Comparison of ENCODE assay signal across 22 cellular contexts in genomic region chr6:21871831-21872230, GRCh38.
DNase-seq lines count a peak whose midpoint lies in the region; ATAC-seq, FAIRE-seq and TF ChIP-seq lines count a peak whose summit lies in the region.
"Had no signal": no experiment of that assay in that cellular context is flagged by ENCODE, and none has a peak within 500 bp of the region (broad histone marks: within the 10 kb centered on the region; RNA-seq: fewer than 3 reads in every experiment).

No MANE protein-coding gene starts in this region.

- no peak overlapping the region for H3K27ac Mint-ChIP-seq in activated T-cell treated with anti-CD3 and anti-CD28 coated beads, Interleukin-2, amount 50 U/mL, for 72 hours
- peak overlapping the region in 3 of 5 experiments; percentile 6 to 57 (median 15) for H3K27ac Mint-ChIP-seq in brain
- H3K27ac Mint-ChIP-seq: T-cell had no signal

- H3K9me3 Mint-ChIP-seq in activated T-cell treated with anti-CD3 and anti-CD28 coated beads, Interleukin-2, amount 50 U/mL, for 72 hours: no peaks in the 10 kb centered on the region
- peaks cover 7 to 36% (median 30%) of the 10 kb centered on the region in 5 experiments for H3K9me3 Mint-ChIP-seq in brain

- H3K27ac ChIP-seq in thymus (ENCODE audit: low read depth) (peak overlapping the region; percentile 6), PC-3 (ENCODE audit: low read length) (no peak overlapping the region), kidney (ENCODE audit: low read depth in 2 of 2, low read length in 2 of 2) (no peak overlapping the region)

- H3K4me3 Mint-ChIP-seq in activated T-cell treated with anti-CD3 and anti-CD28 coated beads, Interleukin-2, amount 50 U/mL, for 72 hours: no peak overlapping the region
- no peak overlapping the region for H3K4me3 Mint-ChIP-seq in brain
- H3K4me3 Mint-ChIP-seq: T-cell had no signal

- H3K9me3 ChIP-seq in thymus (ENCODE audit: control insufficient read depth): no peaks in the 10 kb centered on the region
- no peaks in the 10 kb centered on the region for H3K9me3 ChIP-seq in PC-3 (ENCODE audit: low read length)
- no peaks in the 10 kb centered on the region for H3K9me3 ChIP-seq in kidney (ENCODE audit: control insufficient read depth in 1 of 2, low read length in 2 of 2)
- H3K9me3 ChIP-seq: SK-N-SH had no signal

- WGBS in thymus: 40% methylated on average over 5 of the region's 5 CpGs

- FAIRE-seq in kidney (lab: Jason Lieb, UNC): no peak
- FAIRE-seq: GM12891, GM18507, H54, RCC 7860 had no signal

- H3K9ac ChIP-seq in PC-3 (ENCODE audit: low read length): no peak overlapping the region
- no peak overlapping the region for H3K9ac ChIP-seq in kidney (ENCODE audit: low read length in 2 of 2)

- intact Hi-C loops in PC-3 (cut with micrococcal nuclease): no loop called here
- intact Hi-C loops in kidney (cut with DNase I): no loop called here

- no peak for TF ChIP-seq CTCF in brain (conservative IDR thresholded peaks at IDR 0.05)
- TF ChIP-seq CTCF in PC-3 (conservative IDR thresholded peaks at IDR 0.05; ENCODE audit: low read depth, low read length): no peak
- TF ChIP-seq CTCF in kidney (IDR thresholded peaks at IDR 0.05; ENCODE audit: borderline replicate concordance, extremely low read depth, insufficient read depth): no peak

- CTCF ChIA-PET in PC-3 (lab: Charles Lee): no interaction called here

- no peaks in the 10 kb centered on the region for H3K79me2 ChIP-seq in PC-3 (ENCODE audit: low read length)

- no peak overlapping the region for H3K4me3 ChIP-seq in thymus (ENCODE audit: low read length)
- no peak overlapping the region for H3K4me3 ChIP-seq in PC-3 (ENCODE audit: low read length)
- H3K4me3 ChIP-seq in kidney (ENCODE audit: low read length in 2 of 2): no peak overlapping the region

- no peak overlapping the region for H3K4me2 ChIP-seq in PC-3 (ENCODE audit: low read length)
- H3K4me2 ChIP-seq: SK-N-SH had no signal

- H3K36me3 ChIP-seq in thymus (ENCODE audit: control insufficient read depth, insufficient read depth) (no peaks in the 10 kb centered on the region), PC-3 (ENCODE audit: low read depth, low read length) (no peaks in the 10 kb centered on the region), kidney (ENCODE audit: control insufficient read depth in 1 of 2, insufficient read depth in 2 of 2, low read length in 2 of 2) (no peaks in the 10 kb centered on the region)

- no peaks in the 10 kb centered on the region for H3K9me2 ChIP-seq in PC-3 (replicated peaks; ENCODE audit: low read length)
- H3K9me2 ChIP-seq: SK-N-SH had no signal

- POLR2A ChIA-PET in PC-3 (lab: Charles Lee; ENCODE audit: unreplicated experiment): no interaction called here

- no peaks in the 10 kb centered on the region for H3F3A ChIP-seq in PC-3 (ENCODE audit: low read length, unreplicated experiment)

- H4K20me1 ChIP-seq in PC-3 (ENCODE audit: low read length): no peaks in the 10 kb centered on the region

- H3K36me3 Mint-ChIP-seq in activated T-cell treated with anti-CD3 and anti-CD28 coated beads, Interleukin-2, amount 50 U/mL, for 72 hours (ENCODE audit: insufficient read depth in 2 of 2): peaks cover 3 to 17% of the 10 kb centered on the region in 2 donors
- H3K36me3 Mint-ChIP-seq in brain: peaks cover 58% of the 10 kb centered on the region
- H3K36me3 Mint-ChIP-seq: T-cell had no signal

- H3K27me3 Mint-ChIP-seq in activated T-cell treated with anti-CD3 and anti-CD28 coated beads, Interleukin-2, amount 50 U/mL, for 72 hours (ENCODE audit: low read depth): no peaks in the 10 kb centered on the region
- peaks cover 3% of the 10 kb centered on the region for H3K27me3 Mint-ChIP-seq in brain

- H3K4me1 ChIP-seq in thymus (ENCODE audit: control insufficient read depth, insufficient read depth, low read length) (peaks cover 25% of the 10 kb centered on the region), PC-3 (ENCODE audit: insufficient read depth, low read length) (peaks cover 28% of the 10 kb centered on the region), kidney (ENCODE audit: control insufficient read depth in 1 of 2, insufficient read depth in 1 of 2, low read depth in 1 of 2, low read length in 2 of 2) (no peaks in the 10 kb centered on the region)

- DNase-seq in activated T-cell treated with anti-CD3 and anti-CD28 coated beads, Interleukin-2, amount 50 U/mL, for 72 hours: peak in 1 of 2 donors; percentile 5
- no peak for DNase-seq in activated T-cell treated with anti-CD3 and anti-CD28 coated beads, Interleukin-2, amount 50 U/mL, for 1 hour
- DNase-seq in NCI-H510A (lab: John Stamatoyannopoulos, UW): peak; percentile 20
- no peak for DNase-seq in PC-3
- no peak for DNase-seq in SIG-M5 (lab: John Stamatoyannopoulos, UW)
- no peak for DNase-seq in kidney
- DNase-seq: COR-L47, DMS53, Kasumi-1, NCI-H1105, NCI-H1694, NCI-H2171 treated with DMSO at 0.1 percent for 48 hours, NCI-H446 treated with DMSO at 0.1 percent for 48 hours, Right ventricle myocardium superior, SK-N-SH, T-cell had no signal

- peak; percentile 23 to 25 for ATAC-seq in activated T-cell treated with anti-CD3 and anti-CD28 coated beads, Interleukin-2, amount 50 U/mL, for 72 hours (replicated peaks in 1 of 2)
- ATAC-seq in PC-3: no peak
- ATAC-seq: T-cell had no signal

- H3K4me1 Mint-ChIP-seq in activated T-cell treated with anti-CD3 and anti-CD28 coated beads, Interleukin-2, amount 50 U/mL, for 72 hours (ENCODE audit: low read depth): peaks cover 28% of the 10 kb centered on the region
- peaks cover 33% of the 10 kb centered on the region for H3K4me1 Mint-ChIP-seq in brain

- H3K27me3 ChIP-seq in thymus (ENCODE audit: control insufficient read depth, insufficient read depth) (no peaks in the 10 kb centered on the region), PC-3 (ENCODE audit: low read length) (no peaks in the 10 kb centered on the region)

- no peak overlapping the region for H2AFZ ChIP-seq in PC-3 (ENCODE audit: low read length)

- no TSS peak for BruUV-seq in PC-3 (replicated peaks; lab: Mats Ljungman, UMichigan)
